8 cellular contexts compared by ENCODE assay signal in the genomic region with DNA sequence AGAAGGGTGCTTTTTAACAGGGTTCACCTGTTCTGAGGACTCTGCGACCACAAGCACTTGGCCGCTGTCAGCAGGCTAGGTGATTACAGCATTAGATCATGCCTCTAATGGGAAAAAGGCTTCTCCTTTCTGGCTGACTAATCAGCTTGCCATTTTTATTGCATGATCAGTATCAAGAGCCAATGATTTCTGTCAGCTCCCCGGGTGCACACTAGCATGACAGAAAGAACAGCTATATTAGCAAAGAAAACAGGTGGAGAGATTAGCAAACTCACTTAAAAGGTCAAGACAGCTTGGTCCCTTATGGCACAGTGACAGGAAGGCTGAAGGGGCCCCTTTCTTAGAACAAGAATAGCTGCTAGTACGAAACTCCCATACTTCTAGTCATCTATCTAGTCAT.
DNase-seq lines count a peak whose midpoint lies in the region; ATAC-seq and TF ChIP-seq lines count a peak whose summit lies in the region.

No MANE protein-coding gene starts in this region.

- H3K9me2 ChIP-seq in neural cell (ENCODE audit: insufficient read depth, low read length), result no peaks in the 10 kb centered on the region

- TF ChIP-seq RAD21 in neural cell (conservative IDR thresholded peaks at IDR 0.05), result no peak

- no peak for TF ChIP-seq CTCF in neural cell (IDR thresholded peaks at IDR 0.05; ENCODE audit: poor library complexity, severe bottlenecking)

- no peaks in the 10 kb centered on the region for H4K20me1 ChIP-seq in neural cell (ENCODE audit: insufficient read depth)

- TF ChIP-seq EP300 in neural cell (conservative IDR thresholded peaks at IDR 0.05; ENCODE audit: poor library complexity, severe bottlenecking), result no peak

- no peak overlapping the region for H3K4me2 ChIP-seq in neural cell (ENCODE audit: low read length)

- no peak overlapping the region for H2AFZ ChIP-seq in neural cell (ENCODE audit: low read depth, low read length)

- no peaks in the 10 kb centered on the region for H3K9me3 ChIP-seq in neural cell (ENCODE audit: low read length)

- peak; percentile 80 for DNase-seq in ACHN
- peak; percentile 76 for DNase-seq in SW480 (ENCODE audit: low spot score)
- no peak for DNase-seq in effector CD8-positive, alpha-beta T cell (lab: John Stamatoyannopoulos, UW)
- DNase-seq in NCI-H446 treated with DMSO at 0.1 percent for 48 hours (lab: John Stamatoyannopoulos, UW), result no peak

- no peaks in the 10 kb centered on the region for H3K27me3 ChIP-seq in neural cell (ENCODE audit: insufficient read depth, low read depth, low read length)

- H3K79me2 ChIP-seq in neural cell (replicated peaks; ENCODE audit: insufficient read depth, low read length), result no peaks in the 10 kb centered on the region

- in situ Hi-C loops in ACHN (cut with HindIII; ENCODE audit: low pct_ligation_motif_present, low pct_unique_long_range_greater_than_20kb, low sequenced_read_pairs), result no loop called here

- H3K4me3 ChIP-seq in neural cell (ENCODE audit: low read length), result no peak overlapping the region

- ATAC-seq in GM18519 (IDR thresholded peaks at IDR 0.05; ENCODE audit: low FRiP score, unreplicated experiment) (peak; percentile 65), HG03045 (IDR thresholded peaks at IDR 0.05; ENCODE audit: unreplicated experiment) (peak; percentile 44), HG03139 (IDR thresholded peaks at IDR 0.05; ENCODE audit: unreplicated experiment) (no peak)

- H3K9ac ChIP-seq in neural cell (ENCODE audit: low read length), result no peak overlapping the region

- H3K36me3 ChIP-seq in neural cell (ENCODE audit: insufficient read depth, low read length), result no peaks in the 10 kb centered on the region

- no peaks in the 10 kb centered on the region for H3F3A ChIP-seq in neural cell (ENCODE audit: insufficient read depth, low read length, poor library complexity, severe bottlenecking)

- H3K27ac ChIP-seq in neural cell (ENCODE audit: low read length), result no peak overlapping the region

TF ChIP-seq in neural cell, 6 proteins besides CTCF, POLR2A, EP300 and RAD21:
- TF ChIP-seq SMC3 (conservative IDR thresholded peaks at IDR 0.05; ENCODE audit: poor library complexity), result no peak
- TF ChIP-seq POLR2AphosphoS5 (IDR thresholded peaks at IDR 0.05), result peak; percentile 28
- TF ChIP-seq EZH2 (IDR thresholded peaks at IDR 0.05; ENCODE audit: borderline replicate concordance, insufficient read depth, low read length, poor library complexity, severe bottlenecking), result no peak

Comparison
In these comparisons a context has a peak if more than half of its experiments do, and no peak if none do; other contexts are left out.
1. DNase-seq: peak in ACHN (single experiment) and SW480 (single experiment); none in effector CD8-positive, alpha-beta T cell (single experiment) and NCI-H446 treated with DMSO at 0.1 percent for 48 hours (single experiment).